Comparison of ENCODE assay signal across 12 cellular contexts in genomic region chr6:169962604-169963469, GRCh38.
DNase-seq lines count a peak whose midpoint lies in the region; ATAC-seq and TF ChIP-seq lines count a peak whose summit lies in the region.
"Had no signal": no experiment of that assay in that cellular context is flagged by ENCODE, and none has a peak within 500 bp of the region (broad histone marks: within the 10 kb centered on the region; RNA-seq: fewer than 3 reads in every experiment).

No MANE protein-coding gene starts in this region.

- no peak overlapping the region for H3K9ac ChIP-seq in neural progenitor cell

- peak overlapping the region; percentile 36 for H3K4me3 Mint-ChIP-seq in central memory CD8-positive, alpha-beta T cell
- peak overlapping the region; percentile 33 for H3K4me3 Mint-ChIP-seq in neural progenitor cell

- peaks cover 0 to 17% of the 10 kb centered on the region in 2 donors for H3K4me1 ChIP-seq in right atrium auricular region
- peaks cover 11% of the 10 kb centered on the region for H3K4me1 ChIP-seq in neural progenitor cell
- H3K4me1 ChIP-seq in aorta (ENCODE audit: control insufficient read depth in 1 of 2, insufficient read depth in 2 of 2, low read length in 2 of 2): no peaks in the 10 kb centered on the region

- H3F3A ChIP-seq in neural progenitor cell (ENCODE audit: low read depth): no peaks in the 10 kb centered on the region

- peak overlapping the region in 1 of 2 donors; percentile 59 for H3K4me3 ChIP-seq in right atrium auricular region
- no peak overlapping the region for H3K4me3 ChIP-seq in neural progenitor cell
- H3K4me3 ChIP-seq in aorta (ENCODE audit: low read length in 2 of 2): no peak overlapping the region

- H2AFZ ChIP-seq in neural progenitor cell (replicated peaks): peak overlapping the region; percentile 92

- no peaks in the 10 kb centered on the region for H3K9me3 ChIP-seq in right atrium auricular region
- H3K9me3 ChIP-seq in neural progenitor cell (ENCODE audit: low read depth): no peaks in the 10 kb centered on the region
- no peaks in the 10 kb centered on the region for H3K9me3 ChIP-seq in aorta (ENCODE audit: control insufficient read depth, low read length)

- 96% methylated on average over 43 to 44 of the region's 44 CpGs for WGBS in aorta, 2 donors

- H3K9me3 Mint-ChIP-seq in central memory CD8-positive, alpha-beta T cell: no peaks in the 10 kb centered on the region
- H3K9me3 Mint-ChIP-seq in neural progenitor cell: peaks cover 8% of the 10 kb centered on the region

- H3K27me3 ChIP-seq in right atrium auricular region: no peaks in the 10 kb centered on the region
- H3K27me3 ChIP-seq in neural progenitor cell: peaks cover 14% of the 10 kb centered on the region
- H3K27me3 ChIP-seq in aorta (ENCODE audit: control insufficient read depth in 1 of 2, insufficient read depth in 2 of 2, low read length in 1 of 2): no peaks in the 10 kb centered on the region

- no peaks in the 10 kb centered on the region for H3K4me1 Mint-ChIP-seq in central memory CD8-positive, alpha-beta T cell
- peaks cover 33% of the 10 kb centered on the region for H3K4me1 Mint-ChIP-seq in neural progenitor cell

- intact Hi-C loops in left cardiac atrium (cut with DNase I) (loop anchor here in 1 of 2 donors (5.0 to 10.0 kb wide), 2 partner anchors 332 to 554 kb away; partner anchors contain the start of gene DLL1), aorta (cut with DNase I) (loop anchor here in 1 of 2 donors (5.0 kb wide), 1 partner anchor 324 kb away; no protein-coding TSS in a partner anchor)

- H3K79me2 ChIP-seq in neural progenitor cell (ENCODE audit: low read depth): no peaks in the 10 kb centered on the region

- TF ChIP-seq CTCF in right atrium auricular region (IDR thresholded peaks at IDR 0.05) (no peak), neural progenitor cell (IDR thresholded peaks at IDR 0.05) (no peak)

- H3K36me3 ChIP-seq in right atrium auricular region (no peaks in the 10 kb centered on the region), neural progenitor cell (no peaks in the 10 kb centered on the region), aorta (ENCODE audit: control insufficient read depth in 1 of 2, insufficient read depth in 2 of 2, low read length in 1 of 2) (no peaks in the 10 kb centered on the region)

- DNase-seq in right atrium auricular region (ENCODE audit: low spot score) (peak; percentile 50), left cardiac atrium (no peak), neural progenitor cell (ENCODE audit: low spot score) (no peak), aorta (peak; percentile 38 to 67), HuH-7.5 (ENCODE audit: low spot score) (no peak), NCI-H69 (lab: John Stamatoyannopoulos, UW) (no peak)
- peak in 1 of 2 donors; percentile 3 for DNase-seq in central memory CD8-positive, alpha-beta T cell (ENCODE audit: low spot score in 2 of 2)
- DNase-seq: glutamatergic neuron, NCI-H345 had no signal

- H3K36me3 Mint-ChIP-seq in central memory CD8-positive, alpha-beta T cell (ENCODE audit: insufficient read depth): no peaks in the 10 kb centered on the region
- peaks cover 2% of the 10 kb centered on the region for H3K36me3 Mint-ChIP-seq in neural progenitor cell

- H3K27ac ChIP-seq in right atrium auricular region (no peak overlapping the region), neural progenitor cell (no peak overlapping the region), aorta (ENCODE audit: low read depth in 1 of 2, low read length in 2 of 2) (no peak overlapping the region)
- H3K27ac ChIP-seq: HL-60, VCaP had no signal

- H3K4me2 ChIP-seq in neural progenitor cell: peak overlapping the region; percentile 78

- H4K20me1 ChIP-seq in neural progenitor cell (ENCODE audit: low read depth): no peaks in the 10 kb centered on the region

- ATAC-seq in left cardiac atrium (no peak), aorta (ENCODE audit: low FRiP score) (no peak), HG02970 (IDR thresholded peaks at IDR 0.05; ENCODE audit: low FRiP score, unreplicated experiment) (no peak)
- no peak for ATAC-seq in central memory CD8-positive, alpha-beta T cell (replicated peaks; ENCODE audit: extremely low read depth, poor library complexity, severe bottlenecking)

- H3K27ac Mint-ChIP-seq in central memory CD8-positive, alpha-beta T cell (ENCODE audit: low read depth): no peak overlapping the region
- H3K27ac Mint-ChIP-seq in neural progenitor cell: no peak overlapping the region

- H3K27me3 Mint-ChIP-seq in central memory CD8-positive, alpha-beta T cell: peaks cover 51% of the 10 kb centered on the region
- peaks cover 11% of the 10 kb centered on the region for H3K27me3 Mint-ChIP-seq in neural progenitor cell (ENCODE audit: insufficient read depth, low read depth)

Comparison
In these comparisons a context has a peak if more than half of its experiments do, and no peak if none do; other contexts are left out.
1. DNase-seq: peak in right atrium auricular region (single experiment) and aorta (2 of 2); none in left cardiac atrium (single experiment), neural progenitor cell (single experiment), HuH-7.5 (single experiment) and NCI-H69 (single experiment).